1 cellular context compared by ENCODE assay signal in the genomic region with DNA sequence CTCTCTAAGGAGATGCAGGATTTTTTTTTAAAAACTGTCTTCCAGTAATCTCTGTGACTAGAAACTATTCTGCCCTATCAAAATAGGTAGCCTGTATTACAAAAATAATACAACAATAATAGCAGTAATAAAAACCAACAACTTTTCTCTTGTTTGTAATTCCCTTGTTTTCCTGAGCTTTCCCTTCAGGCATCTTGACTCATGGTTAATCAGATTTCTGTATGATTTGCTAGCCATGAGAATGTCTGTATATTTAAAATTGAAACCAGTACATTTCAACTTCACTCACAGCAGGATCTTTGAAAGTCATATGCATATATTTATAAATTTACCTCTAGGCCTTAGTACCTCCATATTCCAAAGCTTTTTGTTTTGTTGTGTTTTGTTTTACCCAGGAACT.
TF ChIP-seq lines count a peak whose summit lies in the region.

No MANE protein-coding gene starts in this region.

TF ChIP-seq in HCT116, 20 proteins besides CTCF, POLR2A, EP300 and RAD21 (continued from another document):
- no peak for TF ChIP-seq EZH2phosphoT487 (IDR thresholded peaks at IDR 0.05; ENCODE audit: borderline replicate concordance)
- no peak for TF ChIP-seq EZH2 (IDR thresholded peaks at IDR 0.05)
- TF ChIP-seq SRF (IDR thresholded peaks at IDR 0.05; ENCODE audit: low read depth): no peak
- TF ChIP-seq CEBPB (IDR thresholded peaks at IDR 0.05; ENCODE audit: low read depth): no peak
- TF ChIP-seq, protein P1, sequence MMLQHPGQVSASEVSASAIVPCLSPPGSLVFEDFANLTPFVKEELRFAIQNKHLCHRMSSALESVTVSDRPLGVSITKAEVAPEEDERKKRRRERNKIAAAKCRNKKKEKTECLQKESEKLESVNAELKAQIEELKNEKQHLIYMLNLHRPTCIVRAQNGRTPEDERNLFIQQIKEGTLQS (IDR thresholded peaks at IDR 0.05): no peak
- TF ChIP-seq JUND (IDR thresholded peaks at IDR 0.05): no peak
- TF ChIP-seq EGR1 (IDR thresholded peaks at IDR 0.05; ENCODE audit: low read depth): no peak
- no peak for TF ChIP-seq ZNF274 (IDR thresholded peaks at IDR 0.05; ENCODE audit: low read depth, low read length)
- TF ChIP-seq SP1 (IDR thresholded peaks at IDR 0.05; ENCODE audit: low read depth): no peak
- no peak for TF ChIP-seq ELF1 (IDR thresholded peaks at IDR 0.05; ENCODE audit: borderline replicate concordance, low read depth)
